ENCODE assay signal across 15 cellular contexts in genomic region chr9:129224618-129225017, GRCh38. TPM values are rescaled to one million over a fixed set of nuclear protein-coding genes. Genes with fewer than 3 reads are reported as not detected.
DNase-seq lines count a peak whose midpoint lies in the region; ATAC-seq and TF ChIP-seq lines count a peak whose summit lies in the region.
"Had no signal": no experiment of that assay in that cellular context is flagged by ENCODE, and none has a peak within 500 bp of the region (broad histone marks: within the 10 kb centered on the region; RNA-seq: fewer than 3 reads in every experiment).

No MANE protein-coding gene starts in this region.

- no peak overlapping the region for H2BK5ac ChIP-seq in mesenchymal stem cell (ENCODE audit: low read depth, low read length, poor library complexity, severe bottlenecking)

- WGBS in adipose tissue, 3 donors, result 86 to 91% (median 87%) methylated on average over 11 to 12 of the region's 12 CpGs
- WGBS in mesenchymal stem cell, result 80% methylated on average over 11 of the region's 12 CpGs
- WGBS in smooth muscle cell (ENCODE audit: low lambda C conversion rate), result 78% methylated on average over 9 of the region's 12 CpGs

- no peaks in the 10 kb centered on the region for H3K27me3 ChIP-seq in mesenchymal stem cell (ENCODE audit: control insufficient read depth in 1 of 2, insufficient read depth in 1 of 2, low read length in 2 of 2)
- no peaks in the 10 kb centered on the region for H3K27me3 ChIP-seq in smooth muscle cell (ENCODE audit: low read depth)

- H3K36me3 ChIP-seq in mesenchymal stem cell (ENCODE audit: control insufficient read depth in 1 of 2, insufficient read depth in 2 of 2, low read depth in 1 of 2, low read length in 2 of 2) (no peaks in the 10 kb centered on the region), smooth muscle cell (ENCODE audit: low read depth) (no peaks in the 10 kb centered on the region)

- H3K4ac ChIP-seq in mesenchymal stem cell (ENCODE audit: low read depth in 1 of 2, low read length in 2 of 2), result peak overlapping the region; percentile 42 to 95

- H3K9me3 ChIP-seq in mesenchymal stem cell (ENCODE audit: control insufficient read depth, low read length) (no peaks in the 10 kb centered on the region), smooth muscle cell (replicated peaks; ENCODE audit: low read depth) (no peaks in the 10 kb centered on the region)
- H3K9me3 ChIP-seq: SK-N-SH had no signal

- H3K27ac Mint-ChIP-seq in T-helper 2 cell treated with Interferon-gamma antibody and Interleukin-4, amounts not matched to agents 5 μg/mL and 100 μg/mL, for 36 hours, result peak overlapping the region; percentile 26

- H3K4me3 Mint-ChIP-seq in T-helper 2 cell treated with Interferon-gamma antibody and Interleukin-4, amounts not matched to agents 5 μg/mL and 100 μg/mL, for 36 hours, result no peak overlapping the region

- H2BK15ac ChIP-seq in mesenchymal stem cell (ENCODE audit: low read depth, poor library complexity, severe bottlenecking), result peak overlapping the region; percentile 74

- H2BK120ac ChIP-seq in mesenchymal stem cell (ENCODE audit: low read depth, low read length), result peak overlapping the region; percentile 88

- no peaks in the 10 kb centered on the region for H4K20me1 ChIP-seq in smooth muscle cell (ENCODE audit: low read depth)

- peak overlapping the region; percentile 100 for H4K91ac ChIP-seq in mesenchymal stem cell (ENCODE audit: low read length)

- H3K9me3 Mint-ChIP-seq in T-helper 2 cell treated with Interferon-gamma antibody and Interleukin-4, amounts not matched to agents 5 μg/mL and 100 μg/mL, for 36 hours, result no peaks in the 10 kb centered on the region

- H3K9ac ChIP-seq in mesenchymal stem cell (ENCODE audit: low read length) (no peak overlapping the region), smooth muscle cell (ENCODE audit: low read depth) (no peak overlapping the region)
- H3K9ac ChIP-seq: KMS-11 had no signal

- H3F3A ChIP-seq in smooth muscle cell (ENCODE audit: low read depth), result peaks cover 17% of the 10 kb centered on the region

- no peak overlapping the region for H3K4me3 ChIP-seq in mesenchymal stem cell (ENCODE audit: insufficient read depth in 1 of 2, low read depth in 1 of 2, low read length in 2 of 2)
- H3K4me3 ChIP-seq in smooth muscle cell, result no peak overlapping the region

- H3K23ac ChIP-seq in mesenchymal stem cell (ENCODE audit: low read length in 2 of 2), result peak overlapping the region in 1 of 2 experiments; percentile 5

- H2AFZ ChIP-seq in mesenchymal stem cell (ENCODE audit: low read depth, low read length), result no peak overlapping the region
- H2AFZ ChIP-seq in smooth muscle cell (ENCODE audit: low read depth), result no peak overlapping the region

- DNase-seq in T-helper 2 cell treated with Interferon-gamma antibody and Interleukin-4, amounts not matched to agents 5 μg/mL and 100 μg/mL, for 36 hours (ENCODE audit: low spot score), result no peak
- DNase-seq in T-helper 2 cell (no peak), mesenchymal stem cell (no peak), smooth muscle cell (lab: John Stamatoyannopoulos, UW; ENCODE audit: unreplicated experiment) (no peak), mesenteric fat pad (ENCODE audit: low spot score) (no peak), activated gamma-delta T cell treated with Interleukin-2 at 50 U/mL for 16 hours (no peak)
- DNase-seq: amygdala; NCI-H1092; SK-N-SH; stimulated activated CD4-positive, alpha-beta T cell treated with anti-CD3 and anti-CD28 coated beads, Interleukin-4, amount 100 ng/mL, for 4 hours had no signal

- peak overlapping the region; percentile 29 for H2AK5ac ChIP-seq in mesenchymal stem cell (ENCODE audit: low read length, severe bottlenecking)

- peak overlapping the region; percentile 90 for H4K8ac ChIP-seq in mesenchymal stem cell (ENCODE audit: low read length)

- H3K14ac ChIP-seq in mesenchymal stem cell (ENCODE audit: low read length in 2 of 2), result peak overlapping the region in 1 of 2 experiments; percentile 35

- H3K27me3 Mint-ChIP-seq in T-helper 2 cell treated with Interferon-gamma antibody and Interleukin-4, amounts not matched to agents 5 μg/mL and 100 μg/mL, for 36 hours (ENCODE audit: low read depth), result no peaks in the 10 kb centered on the region

- no peaks in the 10 kb centered on the region for H3K79me1 ChIP-seq in mesenchymal stem cell (replicated peaks; ENCODE audit: low read length, poor library complexity, severe bottlenecking)

- peaks cover 11% of the 10 kb centered on the region for H3K4me1 ChIP-seq in mesenchymal stem cell (ENCODE audit: control insufficient read depth, insufficient read depth, low read depth, low read length)
- H3K4me1 ChIP-seq in smooth muscle cell (ENCODE audit: low read depth), result peaks cover 20% of the 10 kb centered on the region

- no peak for ATAC-seq in HG02938 (IDR thresholded peaks at IDR 0.05; ENCODE audit: unreplicated experiment)

- no peaks in the 10 kb centered on the region for H3K36me3 Mint-ChIP-seq in T-helper 2 cell treated with Interferon-gamma antibody and Interleukin-4, amounts not matched to agents 5 μg/mL and 100 μg/mL, for 36 hours (ENCODE audit: low read depth)

- TF ChIP-seq CTCF in smooth muscle cell (IDR thresholded peaks at IDR 0.05; ENCODE audit: borderline replicate concordance, insufficient read depth, poor library complexity, severe bottlenecking), result no peak

- H3K27ac ChIP-seq in adipose tissue (ENCODE audit: low read depth, low read length) (peak overlapping the region; percentile 10), mesenchymal stem cell (ENCODE audit: low read length, poor library complexity, severe bottlenecking) (no peak overlapping the region), smooth muscle cell (ENCODE audit: low read depth) (peak overlapping the region; percentile 79)
- H3K27ac ChIP-seq: 22Rv1, epithelial cell of prostate, KMS-11 had no signal

- H2BK12ac ChIP-seq in mesenchymal stem cell (ENCODE audit: low read length in 2 of 2), result peak overlapping the region; percentile 91 to 96

- H3K4me2 ChIP-seq in mesenchymal stem cell (ENCODE audit: low read length, poor library complexity, severe bottlenecking) (no peak overlapping the region), smooth muscle cell (no peak overlapping the region)
- H3K4me2 ChIP-seq: KMS-11, SK-N-SH had no signal

- peaks cover 27% of the 10 kb centered on the region for H3K4me1 Mint-ChIP-seq in T-helper 2 cell treated with Interferon-gamma antibody and Interleukin-4, amounts not matched to agents 5 μg/mL and 100 μg/mL, for 36 hours (ENCODE audit: low read depth)

- no peaks in the 10 kb centered on the region for H3K79me2 ChIP-seq in smooth muscle cell (ENCODE audit: low read depth)

- peak overlapping the region; percentile 82 to 91 for H3K18ac ChIP-seq in mesenchymal stem cell (ENCODE audit: low read depth in 1 of 2, low read length in 2 of 2)

RNA-seq across cellular contexts. Expression of gene IER5L, which starts 46.6 kb away (rescaled TPM):
- polyA plus RNA-seq in adipose tissue, result 10 to 100 TPM in 2 of 3 donors, 1 to 10 TPM in 1; 3.8 to 16.8 (median 10.3) TPM
- polyA plus RNA-seq in mesenchymal stem cell (2013, experiment 1 of 2), result 26.8 TPM
- polyA plus RNA-seq in mesenchymal stem cell (2013, experiment 2 of 2), result 26.3 TPM
- total RNA-seq in smooth muscle cell, result 23.0 and 28.3 TPM in 2 replicates
- polyA plus RNA-seq in smooth muscle cell, result 31.7 and 38.6 TPM in 2 replicates
- total RNA-seq in mesenteric fat pad, result 13.8 TPM
